In the genomic region with DNA sequence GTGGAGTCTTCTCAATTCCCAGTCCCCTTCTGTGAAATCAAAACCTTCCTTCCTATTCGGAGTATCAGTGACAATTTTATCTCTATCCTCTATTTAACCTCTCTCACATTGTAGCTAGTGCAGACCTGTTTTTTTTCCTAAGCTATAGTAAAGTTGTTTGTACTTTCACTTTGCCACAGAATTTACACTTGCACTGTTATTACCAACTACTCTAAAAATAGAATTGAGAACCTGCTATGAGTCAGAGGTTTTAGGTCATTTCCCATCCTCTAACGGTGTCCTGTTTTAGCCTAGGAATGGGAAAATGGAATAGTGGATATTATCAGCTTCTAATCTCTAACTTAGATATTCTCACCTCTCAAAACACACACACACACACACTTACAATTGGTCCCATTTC, we compare ENCODE assay signal across 17 cellular contexts.
DNase-seq lines count a peak whose midpoint lies in the region; ATAC-seq, FAIRE-seq and TF ChIP-seq lines count a peak whose summit lies in the region.
"Had no signal": no experiment of that assay in that cellular context is flagged by ENCODE, and none has a peak within 500 bp of the region (broad histone marks: within the 10 kb centered on the region; RNA-seq: fewer than 3 reads in every experiment).

No MANE protein-coding gene starts in this region.

- no peak overlapping the region for H3K27ac ChIP-seq in IMR-90 (ENCODE audit: insufficient read depth, low read length)
- no peak overlapping the region for H3K27ac ChIP-seq in ovary
- H3K27ac ChIP-seq: colonic mucosa, SJSA1 had no signal

- CTCF ChIA-PET in IMR-90 (lab: Yijun Ruan, JAX): no interaction called here

- no peak overlapping the region for H2AFZ ChIP-seq in IMR-90 (replicated peaks; ENCODE audit: low read length, poor library complexity)

- TF ChIP-seq POLR2A in IMR-90 (IDR thresholded peaks at IDR 0.05; ENCODE audit: low read depth, low read length) (no peak), ovary (IDR thresholded peaks at IDR 0.05) (no peak)

- no peak overlapping the region for H2AK5ac ChIP-seq in IMR-90 (ENCODE audit: low read depth, low read length)

- dilution Hi-C loops in IMR-90 (cut with HindIII; ENCODE audit: low sequenced_read_pairs, unreplicated experiment): no loop called here

- no peaks in the 10 kb centered on the region for H3K36me3 Mint-ChIP-seq in activated T-helper 2 cell treated with anti-CD3 and anti-CD28 coated beads, Interferon-gamma antibody, Interleukin-2, Interleukin-4, amounts not matched to agents 10 μg/mL and 5 μg/mL and 100 μg/mL, durations not matched to agents 14 hours and 24 hours and 36 hours (ENCODE audit: low read depth)
- H3K36me3 Mint-ChIP-seq: activated CD4-positive, alpha-beta memory T cell treated with anti-CD3 and anti-CD28 coated beads for 36 hours; CD4-positive, alpha-beta memory T cell; natural killer cell had no signal

- FAIRE-seq in islet of Langerhans (lab: Jason Lieb, UNC): peak; percentile 24

- no peaks in the 10 kb centered on the region for H3K79me1 ChIP-seq in IMR-90 (ENCODE audit: low read depth in 1 of 2, low read length in 2 of 2)

- H4K91ac ChIP-seq in IMR-90 (ENCODE audit: insufficient read depth, low read depth, low read length): no peak overlapping the region

- no peak overlapping the region for H3K9ac ChIP-seq in IMR-90 (ENCODE audit: low read depth, low read length)

- no peaks in the 10 kb centered on the region for H3K36me3 ChIP-seq in IMR-90 (ENCODE audit: control insufficient read depth, insufficient read depth, low read length)
- no peaks in the 10 kb centered on the region for H3K36me3 ChIP-seq in ovary
- H3K36me3 ChIP-seq: colonic mucosa, SJSA1 had no signal

- BruUV-seq in IMR-90 (replicated peaks; lab: Mats Ljungman, UMichigan): no TSS peak

- H2BK15ac ChIP-seq in IMR-90 (ENCODE audit: low read depth, low read length): no peak overlapping the region

- TF ChIP-seq RAD21 in IMR-90 (IDR thresholded peaks at IDR 0.05; ENCODE audit: low read length): no peak

- peaks cover 14% of the 10 kb centered on the region for H3K9me3 Mint-ChIP-seq in activated T-helper 2 cell treated with anti-CD3 and anti-CD28 coated beads, Interferon-gamma antibody, Interleukin-2, Interleukin-4, amounts not matched to agents 10 μg/mL and 5 μg/mL and 100 μg/mL, durations not matched to agents 14 hours and 24 hours and 36 hours

- H3K27ac Mint-ChIP-seq in activated T-helper 2 cell treated with anti-CD3 and anti-CD28 coated beads, Interferon-gamma antibody, Interleukin-2, Interleukin-4, amounts not matched to agents 10 μg/mL and 5 μg/mL and 100 μg/mL, durations not matched to agents 14 hours and 24 hours and 36 hours: no peak overlapping the region
- H3K27ac Mint-ChIP-seq: activated CD4-positive, alpha-beta memory T cell treated with anti-CD3 and anti-CD28 coated beads for 36 hours; activated T-helper 17 cell treated with anti-CD3 and anti-CD28 coated beads, Interleukin-2, amount 50 U/mL, for 72 hours; CD4-positive, alpha-beta memory T cell; natural killer cell had no signal

- H3K4me2 ChIP-seq in IMR-90 (ENCODE audit: low read depth, low read length): no peak overlapping the region; the same call in 1 of the 2 replicates

- TF ChIP-seq EP300 in ovary (IDR thresholded peaks at IDR 0.05): no peak

- H3K18ac ChIP-seq in IMR-90 (ENCODE audit: low read depth, low read length): no peak overlapping the region

- H3K56ac ChIP-seq in IMR-90 (ENCODE audit: extremely low read depth, insufficient read depth, low read length): no peak overlapping the region

- H4K8ac ChIP-seq in IMR-90 (ENCODE audit: low read depth in 2 of 2, low read length in 2 of 2): no peak overlapping the region

- H3K4me3 ChIP-seq in IMR-90 (ENCODE audit: insufficient read depth, low read depth, low read length): no peak overlapping the region
- H3K4me3 ChIP-seq in ovary: no peak overlapping the region
- H3K4me3 ChIP-seq: colonic mucosa, SJSA1 had no signal

- no peak overlapping the region for H2BK20ac ChIP-seq in IMR-90 (ENCODE audit: low read depth, low read length)

- H3K27me3 Mint-ChIP-seq in activated T-helper 2 cell treated with anti-CD3 and anti-CD28 coated beads, Interferon-gamma antibody, Interleukin-2, Interleukin-4, amounts not matched to agents 10 μg/mL and 5 μg/mL and 100 μg/mL, durations not matched to agents 14 hours and 24 hours and 36 hours (ENCODE audit: low read depth): no peaks in the 10 kb centered on the region
- H3K27me3 Mint-ChIP-seq: activated CD4-positive, alpha-beta memory T cell treated with anti-CD3 and anti-CD28 coated beads for 36 hours; activated T-helper 17 cell treated with anti-CD3 and anti-CD28 coated beads, Interleukin-2, amount 50 U/mL, for 72 hours; CD4-positive, alpha-beta memory T cell had no signal

- no peak overlapping the region for H4K5ac ChIP-seq in IMR-90 (ENCODE audit: low read depth, low read length)

- H4K20me1 ChIP-seq in IMR-90 (ENCODE audit: insufficient read depth, low read length): no peaks in the 10 kb centered on the region

- no peaks in the 10 kb centered on the region for H3K9me1 ChIP-seq in IMR-90 (ENCODE audit: insufficient read depth, low read length)

- ATAC-seq in IMR-90 (ENCODE audit: low read depth) (no peak), GM21619 (IDR thresholded peaks at IDR 0.05; ENCODE audit: unreplicated experiment) (no peak)
- ATAC-seq: activated T-helper 17 cell treated with anti-CD3 and anti-CD28 coated beads, Interleukin-2, amount 50 U/mL, for 72 hours; natural killer cell had no signal

- H3K4me1 ChIP-seq in IMR-90 (ENCODE audit: control insufficient read depth, insufficient read depth, low read length): no peaks in the 10 kb centered on the region
- no peaks in the 10 kb centered on the region for H3K4me1 ChIP-seq in ovary (ENCODE audit: insufficient read depth)
- H3K4me1 ChIP-seq: colonic mucosa, SJSA1 had no signal

- H3K9me3 ChIP-seq in IMR-90 (ENCODE audit: control insufficient read depth, insufficient read depth, low read length) (no peaks in the 10 kb centered on the region), ovary (no peaks in the 10 kb centered on the region)
- H3K9me3 ChIP-seq: colonic mucosa had no signal

- POLR2A ChIA-PET in IMR-90 (lab: Charles Lee; ENCODE audit: unreplicated experiment): no interaction called here

- TF ChIP-seq CTCF in IMR-90 (conservative IDR thresholded peaks at IDR 0.05; ENCODE audit: low read depth, low read length) (no peak), ovary (IDR thresholded peaks at IDR 0.05) (no peak)

- no peak overlapping the region for H3K14ac ChIP-seq in IMR-90 (replicated peaks; ENCODE audit: low read depth, low read length)

- H2BK5ac ChIP-seq in IMR-90 (ENCODE audit: low read depth, low read length, poor library complexity, severe bottlenecking): no peak overlapping the region

- H2AK9ac ChIP-seq in IMR-90 (replicated peaks; ENCODE audit: low read depth, low read length, poor library complexity): no peak overlapping the region

- peaks cover 1% of the 10 kb centered on the region for H3K4me1 Mint-ChIP-seq in activated T-helper 2 cell treated with anti-CD3 and anti-CD28 coated beads, Interferon-gamma antibody, Interleukin-2, Interleukin-4, amounts not matched to agents 10 μg/mL and 5 μg/mL and 100 μg/mL, durations not matched to agents 14 hours and 24 hours and 36 hours (ENCODE audit: low read depth)
- H3K4me1 Mint-ChIP-seq: activated T-helper 17 cell treated with anti-CD3 and anti-CD28 coated beads, Interleukin-2, amount 50 U/mL, for 72 hours; CD4-positive, alpha-beta memory T cell; natural killer cell had no signal

- H3K23ac ChIP-seq in IMR-90 (ENCODE audit: low read depth, low read length): no peak overlapping the region

- in situ Hi-C loops in IMR-90 (cut with MboI; ENCODE audit: low sequenced_read_pairs): no loop called here

- no peak overlapping the region for H2BK120ac ChIP-seq in IMR-90 (ENCODE audit: low read depth, low read length)

- intact Hi-C loops in IMR-90 (cut with micrococcal nuclease): no loop called here
- intact Hi-C loops in activated T-helper 2 cell treated with anti-CD3 and anti-CD28 coated beads, Interferon-gamma antibody, Interleukin-2, Interleukin-4, amounts not matched to agents 10 μg/mL and 5 μg/mL and 100 μg/mL, durations not matched to agents 14 hours and 24 hours and 36 hours (cut with micrococcal nuclease): no loop called here
- intact Hi-C loops in ovary (cut with DNase I): no loop called here

- H3K4me3 Mint-ChIP-seq in activated T-helper 2 cell treated with anti-CD3 and anti-CD28 coated beads, Interferon-gamma antibody, Interleukin-2, Interleukin-4, amounts not matched to agents 10 μg/mL and 5 μg/mL and 100 μg/mL, durations not matched to agents 14 hours and 24 hours and 36 hours (ENCODE audit: low read depth): no peak overlapping the region
- H3K4me3 Mint-ChIP-seq: activated CD4-positive, alpha-beta memory T cell treated with anti-CD3 and anti-CD28 coated beads for 36 hours; activated T-helper 17 cell treated with anti-CD3 and anti-CD28 coated beads, Interleukin-2, amount 50 U/mL, for 72 hours; CD4-positive, alpha-beta memory T cell; natural killer cell had no signal

- no peaks in the 10 kb centered on the region for H3K27me3 ChIP-seq in IMR-90 (ENCODE audit: control insufficient read depth, insufficient read depth, low read length)
- no peaks in the 10 kb centered on the region for H3K27me3 ChIP-seq in ovary
- H3K27me3 ChIP-seq: colonic mucosa, SJSA1 had no signal

- no peak overlapping the region for H3K4ac ChIP-seq in IMR-90 (ENCODE audit: low read depth, low read length)

- DNase-seq in GM03348 (ENCODE audit: low spot score) (peak; percentile 11), IMR-90 (peak; percentile 40), SW480 (ENCODE audit: low spot score) (peak; percentile 43), AG20443 (ENCODE audit: low spot score) (no peak), ovary (no peak)
- DNase-seq in activated T-helper 2 cell treated with anti-CD3 and anti-CD28 coated beads, Interferon-gamma antibody, Interleukin-2, Interleukin-4, amounts not matched to agents 10 μg/mL and 5 μg/mL and 100 μg/mL, durations not matched to agents 14 hours and 24 hours and 36 hours (ENCODE audit: low spot score): no peak
- DNase-seq: activated CD4-positive, alpha-beta memory T cell treated with anti-CD3 and anti-CD28 coated beads for 36 hours; CD4-positive, alpha-beta memory T cell; colonic mucosa; hippocampal formation; natural killer cell; NCI-H2029; substantia nigra had no signal

- WGBS in IMR-90 (ENCODE audit: extremely low coverage in 2 of 2, insufficient read length in 1 of 2), 2 experiments: no CpG with 5 or more reads among the region's 2 CpGs
- WGBS in ovary, 3 donors: 15 to 28% (median 17%) methylated on average over 2 of the region's 2 CpGs

TF ChIP-seq in IMR-90, 13 proteins besides CTCF, POLR2A, EP300 and RAD21 (continues in another document):
- TF ChIP-seq, protein P1, sequence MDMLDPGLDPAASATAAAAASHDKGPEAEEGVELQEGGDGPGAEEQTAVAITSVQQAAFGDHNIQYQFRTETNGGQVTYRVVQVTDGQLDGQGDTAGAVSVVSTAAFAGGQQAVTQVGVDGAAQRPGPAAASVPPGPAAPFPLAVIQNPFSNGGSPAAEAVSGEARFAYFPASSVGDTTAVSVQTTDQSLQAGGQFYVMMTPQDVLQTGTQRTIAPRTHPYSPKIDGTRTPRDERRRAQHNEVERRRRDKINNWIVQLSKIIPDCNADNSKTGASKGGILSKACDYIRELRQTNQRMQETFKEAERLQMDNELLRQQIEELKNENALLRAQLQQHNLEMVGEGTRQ (IDR thresholded peaks at IDR 0.05; ENCODE audit: low read depth, low read length): no peak
- TF ChIP-seq MAZ (IDR thresholded peaks at IDR 0.05; ENCODE audit: borderline replicate concordance, low read depth, low read length) (no peak), SMC3 (IDR thresholded peaks at IDR 0.05; ENCODE audit: low read depth, low read length) (no peak)

Comparison
In these comparisons a context has a peak if more than half of its experiments do, and no peak if none do; other contexts are left out.
1. DNase-seq: peak in GM03348 (single experiment), IMR-90 (single experiment) and SW480 (single experiment); none in activated T-helper 2 cell treated with anti-CD3 and anti-CD28 coated beads, Interferon-gamma antibody, Interleukin-2, Interleukin-4, amounts not matched to agents 10 μg/mL and 5 μg/mL and 100 μg/mL, durations not matched to agents 14 hours and 24 hours and 36 hours (single experiment), AG20443 (single experiment) and ovary (0 of 5).